In the genomic region with DNA sequence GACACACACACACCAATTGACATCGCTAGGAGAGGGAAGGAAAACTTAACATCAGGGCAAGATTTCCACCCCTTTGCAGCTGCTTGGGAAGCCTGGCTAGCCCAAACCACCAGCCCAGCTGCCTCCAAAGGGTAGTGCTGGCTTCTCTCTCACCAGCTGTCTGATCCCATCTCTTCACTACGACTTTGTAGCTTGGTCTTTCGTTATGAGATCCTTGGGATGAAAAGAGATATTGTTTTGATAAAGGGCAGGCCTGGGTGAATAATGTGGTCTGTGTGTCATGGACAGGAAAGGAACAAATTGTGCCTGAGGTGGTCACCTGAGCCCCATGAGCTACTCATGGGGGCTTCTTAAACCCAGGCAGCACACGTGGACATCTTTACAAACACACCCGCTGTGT, we compare ENCODE assay signal across 19 cellular contexts.
"Had no signal": no experiment of that assay in that cellular context is flagged by ENCODE, and none has a peak within 500 bp of the region (broad histone marks: within the 10 kb centered on the region; RNA-seq: fewer than 3 reads in every experiment).

No MANE protein-coding gene starts in this region.

- H3K36me3 ChIP-seq: brain microvascular endothelial cell, gastroesophageal sphincter, left lung, stomach had no signal

- H3K4me3 ChIP-seq: gastroesophageal sphincter, left lung, stomach, testis had no signal

- H3K36me3 Mint-ChIP-seq: activated naive CD8-positive, alpha-beta T cell treated with anti-CD3 and anti-CD28 coated beads for 36 hours; memory B cell; WTC11 had no signal

- H3K4me3 Mint-ChIP-seq: activated CD4-positive, alpha-beta T cell treated with anti-CD3 and anti-CD28 coated beads, Interleukin-2, amount 10 ng/mL, durations not matched to agents 7 days and 5 days; activated naive CD8-positive, alpha-beta T cell treated with anti-CD3 and anti-CD28 coated beads for 36 hours; endodermal cell; memory B cell; nephron progenitor cell; T-helper 17 cell; WTC11 had no signal

- H3K27ac ChIP-seq: brain microvascular endothelial cell, gastroesophageal sphincter, left lung, testis had no signal

- ATAC-seq: gastroesophageal sphincter, left lung, sciatic nerve, T-helper 17 cell, WTC11 had no signal

- H3K4me1 ChIP-seq: left lung, testis had no signal

- H3K9me3 ChIP-seq: gastroesophageal sphincter, left lung, stomach, testis had no signal

- DNase-seq: activated CD4-positive, alpha-beta T cell treated with anti-CD3 and anti-CD28 coated beads, Interleukin-2, amount 10 ng/mL, durations not matched to agents 7 days and 5 days; activated CD8-positive, alpha-beta memory T cell treated with anti-CD3 and anti-CD28 coated beads, Interleukin-2, amount 50 U/mL, for 48 hours; activated gamma-delta T cell treated with Interleukin-2 at 50 U/mL for 16 hours; activated naive CD8-positive, alpha-beta T cell treated with anti-CD3 and anti-CD28 coated beads for 36 hours; amygdala; brain microvascular endothelial cell; endodermal cell; erythroblast; left lung; nephron progenitor cell; stimulated activated CD4-positive, alpha-beta T cell treated with anti-CD3 and anti-CD28 coated beads, Interleukin-1b, Interleukin-23, amount 100 ng/mL, for 48 hours; stomach; T-helper 17 cell; testis had no signal

- H3K27me3 ChIP-seq: brain microvascular endothelial cell, gastroesophageal sphincter, left lung, stomach, testis had no signal

- H3K27me3 Mint-ChIP-seq: memory B cell, progenitor cell of endocrine pancreas had no signal

- H3K9me3 Mint-ChIP-seq: activated CD4-positive, alpha-beta T cell treated with anti-CD3 and anti-CD28 coated beads, Interleukin-2, amount 10 ng/mL, durations not matched to agents 7 days and 5 days; activated naive CD8-positive, alpha-beta T cell treated with anti-CD3 and anti-CD28 coated beads for 36 hours; endodermal cell; memory B cell; nephron progenitor cell; WTC11 had no signal

- H3K27ac Mint-ChIP-seq: activated CD4-positive, alpha-beta T cell treated with anti-CD3 and anti-CD28 coated beads, Interleukin-2, amount 10 ng/mL, durations not matched to agents 7 days and 5 days; activated naive CD8-positive, alpha-beta T cell treated with anti-CD3 and anti-CD28 coated beads for 36 hours; endodermal cell; memory B cell; progenitor cell of endocrine pancreas; T-helper 17 cell; WTC11 had no signal

- H3K4me1 Mint-ChIP-seq: activated CD4-positive, alpha-beta T cell treated with anti-CD3 and anti-CD28 coated beads, Interleukin-2, amount 10 ng/mL, durations not matched to agents 7 days and 5 days; activated naive CD8-positive, alpha-beta T cell treated with anti-CD3 and anti-CD28 coated beads for 36 hours; memory B cell; T-helper 17 cell had no signal
